ENCODE assay signal across 8 cellular contexts in genomic region chr5:103561670-103562069, GRCh38. TPM values are rescaled to one million over a fixed set of nuclear protein-coding genes. Genes with fewer than 3 reads are reported as not detected.
DNase-seq lines count a peak whose midpoint lies in the region; ATAC-seq and TF ChIP-seq lines count a peak whose summit lies in the region.

No MANE protein-coding gene starts in this region.

- intact Hi-C loops in natural killer cell (cut with micrococcal nuclease): no loop called here

- no peaks in the 10 kb centered on the region for H3K9me3 ChIP-seq in CD8-positive, alpha-beta memory T cell (ENCODE audit: low read length)
- no peaks in the 10 kb centered on the region for H3K9me3 ChIP-seq in HUES48 (ENCODE audit: control insufficient read depth, insufficient read depth, low read length)

- H3K36me3 ChIP-seq in CD8-positive, alpha-beta memory T cell (ENCODE audit: insufficient read depth, low read length): no peaks in the 10 kb centered on the region
- peaks cover 10% of the 10 kb centered on the region for H3K36me3 ChIP-seq in HUES48 (ENCODE audit: control insufficient read depth, insufficient read depth, low read length)

- H3K36me3 Mint-ChIP-seq in CD8-positive, alpha-beta memory T cell: no peaks in the 10 kb centered on the region
- H3K36me3 Mint-ChIP-seq in natural killer cell: no peaks in the 10 kb centered on the region

- no peak for DNase-seq in CD8-positive, alpha-beta memory T cell
- DNase-seq in choroid plexus epithelial cell (ENCODE audit: low read depth) (peak; percentile 6), natural killer cell (no peak), SIG-M5 treated with dmso at 0.1 percent for 504 hours (lab: John Stamatoyannopoulos, UW; ENCODE audit: unreplicated experiment) (no peak)
- DNase-seq in stimulated activated CD4-positive, alpha-beta T cell treated with anti-CD3 and anti-CD28 coated beads, Interleukin-15, amount 100 ng/mL, for 24 hours: no peak
- DNase-seq in effector CD4-positive, alpha-beta T cell: no peak

- H3K27ac Mint-ChIP-seq in CD8-positive, alpha-beta memory T cell: no peak overlapping the region
- peak overlapping the region; percentile 32 to 84 for H3K27ac Mint-ChIP-seq in natural killer cell

- CTCF ChIA-PET in CD8-positive, alpha-beta memory T cell (lab: Charles Lee): no interaction called here

- no peaks in the 10 kb centered on the region for H3K4me1 ChIP-seq in CD8-positive, alpha-beta memory T cell (ENCODE audit: insufficient read depth, low read length)
- peaks cover 16% of the 10 kb centered on the region; the same call in 1 of the 2 replicates for H3K4me1 ChIP-seq in HUES48 (ENCODE audit: control insufficient read depth, insufficient read depth, low read length)

- no peak overlapping the region for H3K4me3 ChIP-seq in CD8-positive, alpha-beta memory T cell (ENCODE audit: low read length)
- H3K4me3 ChIP-seq in HUES48 (ENCODE audit: low read depth, low read length): peak overlapping the region; percentile 85
- peak overlapping the region; percentile 90 for H3K4me3 ChIP-seq in choroid plexus epithelial cell (ENCODE audit: low read depth, low read length)

- H3K4me1 Mint-ChIP-seq in CD8-positive, alpha-beta memory T cell: peaks cover 8 to 16% (median 14%) of the 10 kb centered on the region in 3 donors
- peaks cover 12 to 14% of the 10 kb centered on the region in 2 donors for H3K4me1 Mint-ChIP-seq in natural killer cell

- no peaks in the 10 kb centered on the region for H3K27me3 ChIP-seq in CD8-positive, alpha-beta memory T cell (ENCODE audit: insufficient read depth, low read length, poor library complexity, severe bottlenecking)
- H3K27me3 ChIP-seq in HUES48 (ENCODE audit: control insufficient read depth, insufficient read depth, low read length): no peaks in the 10 kb centered on the region

- ATAC-seq in natural killer cell (no peak), GM21528 (IDR thresholded peaks at IDR 0.05; ENCODE audit: low FRiP score, unreplicated experiment) (no peak)

- H3K9ac ChIP-seq in HUES48 (ENCODE audit: low read depth, low read length): peak overlapping the region; percentile 83; the same call in 1 of the 2 replicates

- H3K27ac ChIP-seq in CD8-positive, alpha-beta memory T cell (ENCODE audit: low read depth, low read length): no peak overlapping the region
- no peak overlapping the region for H3K27ac ChIP-seq in HUES48 (ENCODE audit: low read depth, low read length)

- TF ChIP-seq CTCF in choroid plexus epithelial cell (conservative IDR thresholded peaks at IDR 0.05; ENCODE audit: low read depth, low read length) (no peak), natural killer cell (IDR thresholded peaks at IDR 0.05) (no peak)

- H3K4me3 Mint-ChIP-seq in CD8-positive, alpha-beta memory T cell: peak overlapping the region in 4 of 7 donors; percentile 76 to 83 (median 82)
- peak overlapping the region; percentile 89 for H3K4me3 Mint-ChIP-seq in natural killer cell

- POLR2A ChIA-PET in CD8-positive, alpha-beta memory T cell (lab: Charles Lee): no interaction called here

- H3K27me3 Mint-ChIP-seq in CD8-positive, alpha-beta memory T cell: peaks cover 2 to 8% of the 10 kb centered on the region in 2 donors
- no peaks in the 10 kb centered on the region for H3K27me3 Mint-ChIP-seq in natural killer cell (ENCODE audit: low read depth in 2 of 2)

- peaks cover 0 to 5% (median 0%) of the 10 kb centered on the region in 5 donors for H3K9me3 Mint-ChIP-seq in CD8-positive, alpha-beta memory T cell
- H3K9me3 Mint-ChIP-seq in natural killer cell: peaks cover 0 to 3% of the 10 kb centered on the region in 2 donors

RNA-seq across cellular contexts. Expression of gene NUDT12, which starts 0.9 kb away (rescaled TPM):
- under 1 TPM; 0.86 to 0.94 TPM for total RNA-seq in CD8-positive, alpha-beta memory T cell
- polyA plus RNA-seq in CD8-positive, alpha-beta memory T cell: not detected
- 1 to 10 TPM in 1 of 3 donors, under 1 TPM in 1, not detected in 1; 0.61 to 1.2 TPM for total RNA-seq in natural killer cell

Comparison
In these comparisons a context has a peak if more than half of its experiments do, and no peak if none do; other contexts are left out.
1. H3K27ac Mint-ChIP-seq: peak in natural killer cell (2 of 2); none in CD8-positive, alpha-beta memory T cell (0 of 8).